8 cellular contexts compared by ENCODE assay signal in the genomic region with DNA sequence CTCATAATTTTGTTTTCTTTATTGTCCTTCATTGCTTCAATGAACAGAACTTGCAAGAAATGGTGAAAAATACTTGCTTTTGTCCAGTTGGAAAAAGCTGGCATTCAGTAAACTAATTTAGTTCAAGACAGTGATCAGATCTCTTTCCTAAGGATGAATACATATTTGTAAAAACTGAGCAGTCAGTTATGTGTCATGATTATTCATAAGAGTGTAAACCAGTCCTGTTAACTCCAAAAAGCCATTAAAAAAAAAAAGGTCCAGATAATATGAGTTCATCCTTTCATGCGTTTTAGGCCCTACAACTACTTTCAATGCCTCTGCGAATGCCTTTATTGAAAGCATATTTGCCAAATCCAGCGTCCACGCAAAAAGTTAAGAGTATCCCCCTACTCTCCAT. TPM values are rescaled to one million over a fixed set of nuclear protein-coding genes. Genes with fewer than 3 reads are reported as not detected.
DNase-seq lines count a peak whose midpoint lies in the region; ATAC-seq and TF ChIP-seq lines count a peak whose summit lies in the region.

No MANE protein-coding gene starts in this region.

- 0 to 1% methylated on average over 4 of the region's 4 CpGs for WGBS in ectodermal cell, 2 experiments

- peaks cover 19% of the 10 kb centered on the region for H3K79me2 ChIP-seq in DND-41 (ENCODE audit: insufficient read depth, low read length)
- H3K79me2 ChIP-seq in neural cell (replicated peaks; ENCODE audit: insufficient read depth, low read length) = peaks cover 12% of the 10 kb centered on the region

- H3K4me2 ChIP-seq in DND-41 (ENCODE audit: insufficient read depth, low read length) = peak overlapping the region; percentile 93
- peak overlapping the region; percentile 56 for H3K4me2 ChIP-seq in neural cell (ENCODE audit: low read length)

- H3K4me3 ChIP-seq in DND-41 (ENCODE audit: low read depth in 1 of 2, low read length in 2 of 2) (peak overlapping the region; percentile 74 to 88), ectodermal cell (ENCODE audit: insufficient read depth, low read depth, low read length) (peak overlapping the region; percentile 93), neural cell (ENCODE audit: low read length) (peak overlapping the region; percentile 92)

- TF ChIP-seq CTCF in DND-41 (IDR thresholded peaks at IDR 0.05; ENCODE audit: borderline replicate concordance, extremely low read depth, low read length, poor library complexity, severe bottlenecking) = no peak
- no peak for TF ChIP-seq CTCF in neural cell (IDR thresholded peaks at IDR 0.05; ENCODE audit: poor library complexity, severe bottlenecking)

- H3K27ac ChIP-seq in DND-41 (ENCODE audit: low read length) (peak overlapping the region; percentile 79), ectodermal cell (ENCODE audit: insufficient read depth, low read depth, low read length, poor library complexity, severe bottlenecking) (no peak overlapping the region), neural cell (ENCODE audit: low read length) (peak overlapping the region; percentile 54)

- TF ChIP-seq EP300 in neural cell (conservative IDR thresholded peaks at IDR 0.05; ENCODE audit: poor library complexity, severe bottlenecking) = no peak

- H3K9me2 ChIP-seq in neural cell (ENCODE audit: insufficient read depth, low read length) = no peaks in the 10 kb centered on the region

- no peak for TF ChIP-seq RAD21 in neural cell (conservative IDR thresholded peaks at IDR 0.05)

- H3K4me1 ChIP-seq in DND-41 (ENCODE audit: insufficient read depth, low read length) (peaks cover 34% of the 10 kb centered on the region), ectodermal cell (ENCODE audit: control insufficient read depth, insufficient read depth, low read length) (peaks cover 2% of the 10 kb centered on the region)

- H3K9ac ChIP-seq in DND-41 (ENCODE audit: low read depth, low read length) (peak overlapping the region; percentile 86), neural cell (ENCODE audit: low read length) (peak overlapping the region; percentile 73)

- DNase-seq in DND-41 (no peak), LHCN-M2 (ENCODE audit: low read depth) (peak; percentile 25), NK-92 (lab: John Stamatoyannopoulos, UW; ENCODE audit: unreplicated experiment) (no peak), NCI-H2107 (lab: John Stamatoyannopoulos, UW) (no peak), NCI-H1694 (lab: John Stamatoyannopoulos, UW) (no peak)

- no peaks in the 10 kb centered on the region for H4K20me1 ChIP-seq in DND-41 (ENCODE audit: insufficient read depth, low read length)
- H4K20me1 ChIP-seq in neural cell (ENCODE audit: insufficient read depth) = no peaks in the 10 kb centered on the region

- ATAC-seq in DND-41 (ENCODE audit: insufficient read depth, low read depth) = no peak
- ATAC-seq in GM18907 (IDR thresholded peaks at IDR 0.05; ENCODE audit: unreplicated experiment) = no peak

- H3K36me3 ChIP-seq in DND-41 (ENCODE audit: insufficient read depth, low read length) (peaks cover 29% of the 10 kb centered on the region), ectodermal cell (ENCODE audit: control insufficient read depth, insufficient read depth, low read length) (peaks cover 14% of the 10 kb centered on the region), neural cell (ENCODE audit: insufficient read depth, low read length) (peaks cover 6% of the 10 kb centered on the region)

- no peaks in the 10 kb centered on the region for H3K9me3 ChIP-seq in DND-41 (ENCODE audit: insufficient read depth, low read length, severe bottlenecking)
- H3K9me3 ChIP-seq in ectodermal cell (ENCODE audit: control insufficient read depth, low read length) = no peaks in the 10 kb centered on the region
- no peaks in the 10 kb centered on the region for H3K9me3 ChIP-seq in neural cell (ENCODE audit: low read length)

- no peaks in the 10 kb centered on the region for H3K27me3 ChIP-seq in DND-41 (ENCODE audit: insufficient read depth, low read length, poor library complexity)
- no peaks in the 10 kb centered on the region for H3K27me3 ChIP-seq in ectodermal cell (ENCODE audit: control insufficient read depth, insufficient read depth, low read length, poor library complexity, severe bottlenecking)
- peaks cover 4% of the 10 kb centered on the region for H3K27me3 ChIP-seq in neural cell (ENCODE audit: insufficient read depth, low read depth, low read length)

- H2AFZ ChIP-seq in DND-41 (ENCODE audit: low read depth, low read length) (peak overlapping the region; percentile 92), neural cell (ENCODE audit: low read depth, low read length) (peak overlapping the region; percentile 58)

- H3F3A ChIP-seq in neural cell (ENCODE audit: insufficient read depth, low read length, poor library complexity, severe bottlenecking) = no peaks in the 10 kb centered on the region

TF ChIP-seq in neural cell, 6 proteins besides CTCF, POLR2A, EP300 and RAD21:
- TF ChIP-seq, protein P1, sequence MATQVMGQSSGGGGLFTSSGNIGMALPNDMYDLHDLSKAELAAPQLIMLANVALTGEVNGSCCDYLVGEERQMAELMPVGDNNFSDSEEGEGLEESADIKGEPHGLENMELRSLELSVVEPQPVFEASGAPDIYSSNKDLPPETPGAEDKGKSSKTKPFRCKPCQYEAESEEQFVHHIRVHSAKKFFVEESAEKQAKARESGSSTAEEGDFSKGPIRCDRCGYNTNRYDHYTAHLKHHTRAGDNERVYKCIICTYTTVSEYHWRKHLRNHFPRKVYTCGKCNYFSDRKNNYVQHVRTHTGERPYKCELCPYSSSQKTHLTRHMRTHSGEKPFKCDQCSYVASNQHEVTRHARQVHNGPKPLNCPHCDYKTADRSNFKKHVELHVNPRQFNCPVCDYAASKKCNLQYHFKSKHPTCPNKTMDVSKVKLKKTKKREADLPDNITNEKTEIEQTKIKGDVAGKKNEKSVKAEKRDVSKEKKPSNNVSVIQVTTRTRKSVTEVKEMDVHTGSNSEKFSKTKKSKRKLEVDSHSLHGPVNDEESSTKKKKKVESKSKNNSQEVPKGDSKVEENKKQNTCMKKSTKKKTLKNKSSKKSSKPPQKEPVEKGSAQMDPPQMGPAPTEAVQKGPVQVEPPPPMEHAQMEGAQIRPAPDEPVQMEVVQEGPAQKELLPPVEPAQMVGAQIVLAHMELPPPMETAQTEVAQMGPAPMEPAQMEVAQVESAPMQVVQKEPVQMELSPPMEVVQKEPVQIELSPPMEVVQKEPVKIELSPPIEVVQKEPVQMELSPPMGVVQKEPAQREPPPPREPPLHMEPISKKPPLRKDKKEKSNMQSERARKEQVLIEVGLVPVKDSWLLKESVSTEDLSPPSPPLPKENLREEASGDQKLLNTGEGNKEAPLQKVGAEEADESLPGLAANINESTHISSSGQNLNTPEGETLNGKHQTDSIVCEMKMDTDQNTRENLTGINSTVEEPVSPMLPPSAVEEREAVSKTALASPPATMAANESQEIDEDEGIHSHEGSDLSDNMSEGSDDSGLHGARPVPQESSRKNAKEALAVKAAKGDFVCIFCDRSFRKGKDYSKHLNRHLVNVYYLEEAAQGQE (IDR thresholded peaks at IDR 0.05; ENCODE audit: borderline replicate concordance) = no peak
- TF ChIP-seq MXI1 (conservative IDR thresholded peaks at IDR 0.05; ENCODE audit: poor library complexity, severe bottlenecking) (no peak), EZH2 (IDR thresholded peaks at IDR 0.05; ENCODE audit: borderline replicate concordance, insufficient read depth, low read length, poor library complexity, severe bottlenecking) (no peak), TAF1 (IDR thresholded peaks at IDR 0.05; ENCODE audit: low read depth) (no peak), POLR2AphosphoS5 (IDR thresholded peaks at IDR 0.05) (no peak), SMC3 (conservative IDR thresholded peaks at IDR 0.05; ENCODE audit: poor library complexity) (no peak)

RNA-seq across cellular contexts. Expression of a gene that starts 0.6 kb away (rescaled TPM):
- 28.6 and 39.5 TPM in 2 replicates for total RNA-seq in LHCN-M2 (2014; rRNA removed)
- polyA plus RNA-seq in LHCN-M2 (2012) = 27.7 TPM
- 48.3 TPM for polyA plus RNA-seq in ectodermal cell (2013, experiment 1 of 4)
- 51.0 TPM for polyA plus RNA-seq in ectodermal cell (2013, experiment 2 of 4)
- polyA plus RNA-seq in ectodermal cell (2013, experiment 3 of 4) = 47.0 TPM
- 48.6 TPM for polyA plus RNA-seq in ectodermal cell (2013, experiment 4 of 4)
- 30.6 and 198 TPM in 2 replicates for polyA plus RNA-seq in neural cell
- 31.4 and 32.0 TPM in 2 replicates for polyA minus RNA-seq in neural cell

RNA-seq across cellular contexts. Expression of a gene that starts 0.7 kb away (rescaled TPM):
- total RNA-seq in LHCN-M2 (2014; rRNA removed) = 1.3 and 1.7 TPM in 2 replicates
- 2.1 TPM for polyA plus RNA-seq in LHCN-M2 (2012)
- polyA plus RNA-seq in ectodermal cell (2013, experiment 1 of 4) = 6.7 TPM
- polyA plus RNA-seq in ectodermal cell (2013, experiment 2 of 4) = 8.4 TPM
- 7.2 TPM for polyA plus RNA-seq in ectodermal cell (2013, experiment 3 of 4)
- 7.8 TPM for polyA plus RNA-seq in ectodermal cell (2013, experiment 4 of 4)
- polyA plus RNA-seq in neural cell = 6.3 and 6.6 TPM in 2 replicates
- 5.4 and 6.0 TPM in 2 replicates for polyA minus RNA-seq in neural cell
